In the genomic region with DNA sequence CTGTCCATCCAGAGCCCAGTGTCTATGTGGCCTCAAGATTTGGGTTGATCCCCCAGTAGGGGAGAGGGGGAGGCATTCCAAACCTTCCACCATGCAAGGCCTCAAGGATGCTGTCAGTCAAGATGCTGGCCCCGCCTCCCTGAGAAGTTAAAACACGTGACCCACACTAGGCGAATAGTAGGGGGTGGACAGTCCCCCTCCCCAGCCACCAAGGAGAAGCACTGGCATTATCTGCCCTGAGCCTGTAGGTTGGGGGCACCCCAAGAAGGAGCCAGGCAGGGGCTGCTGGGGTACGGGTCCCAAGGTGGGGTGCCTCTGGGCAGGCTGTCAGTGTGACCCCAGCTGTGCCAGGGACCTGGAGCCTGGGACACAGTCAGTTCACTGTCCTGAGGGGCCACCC, we compare ENCODE assay signal across 1 cellular context.
TF ChIP-seq lines count a peak whose summit lies in the region.

No MANE protein-coding gene starts in this region.

TF ChIP-seq in HCT116, 20 proteins besides CTCF, POLR2A, EP300 and RAD21 (continued from another document):
- TF ChIP-seq, protein P1, sequence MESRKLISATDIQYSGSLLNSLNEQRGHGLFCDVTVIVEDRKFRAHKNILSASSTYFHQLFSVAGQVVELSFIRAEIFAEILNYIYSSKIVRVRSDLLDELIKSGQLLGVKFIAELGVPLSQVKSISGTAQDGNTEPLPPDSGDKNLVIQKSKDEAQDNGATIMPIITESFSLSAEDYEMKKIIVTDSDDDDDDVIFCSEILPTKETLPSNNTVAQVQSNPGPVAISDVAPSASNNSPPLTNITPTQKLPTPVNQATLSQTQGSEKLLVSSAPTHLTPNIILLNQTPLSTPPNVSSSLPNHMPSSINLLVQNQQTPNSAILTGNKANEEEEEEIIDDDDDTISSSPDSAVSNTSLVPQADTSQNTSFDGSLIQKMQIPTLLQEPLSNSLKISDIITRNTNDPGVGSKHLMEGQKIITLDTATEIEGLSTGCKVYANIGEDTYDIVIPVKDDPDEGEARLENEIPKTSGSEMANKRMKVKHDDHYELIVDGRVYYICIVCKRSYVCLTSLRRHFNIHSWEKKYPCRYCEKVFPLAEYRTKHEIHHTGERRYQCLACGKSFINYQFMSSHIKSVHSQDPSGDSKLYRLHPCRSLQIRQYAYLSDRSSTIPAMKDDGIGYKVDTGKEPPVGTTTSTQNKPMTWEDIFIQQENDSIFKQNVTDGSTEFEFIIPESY (IDR thresholded peaks at IDR 0.05; ENCODE audit: extremely low read depth, insufficient replicate concordance, low read length): no peak
- TF ChIP-seq SIN3A (IDR thresholded peaks at IDR 0.05; ENCODE audit: low read depth): no peak
- no peak for TF ChIP-seq SRF (IDR thresholded peaks at IDR 0.05; ENCODE audit: low read depth)
- no peak for TF ChIP-seq SP1 (IDR thresholded peaks at IDR 0.05; ENCODE audit: low read depth)
- TF ChIP-seq, protein P2, sequence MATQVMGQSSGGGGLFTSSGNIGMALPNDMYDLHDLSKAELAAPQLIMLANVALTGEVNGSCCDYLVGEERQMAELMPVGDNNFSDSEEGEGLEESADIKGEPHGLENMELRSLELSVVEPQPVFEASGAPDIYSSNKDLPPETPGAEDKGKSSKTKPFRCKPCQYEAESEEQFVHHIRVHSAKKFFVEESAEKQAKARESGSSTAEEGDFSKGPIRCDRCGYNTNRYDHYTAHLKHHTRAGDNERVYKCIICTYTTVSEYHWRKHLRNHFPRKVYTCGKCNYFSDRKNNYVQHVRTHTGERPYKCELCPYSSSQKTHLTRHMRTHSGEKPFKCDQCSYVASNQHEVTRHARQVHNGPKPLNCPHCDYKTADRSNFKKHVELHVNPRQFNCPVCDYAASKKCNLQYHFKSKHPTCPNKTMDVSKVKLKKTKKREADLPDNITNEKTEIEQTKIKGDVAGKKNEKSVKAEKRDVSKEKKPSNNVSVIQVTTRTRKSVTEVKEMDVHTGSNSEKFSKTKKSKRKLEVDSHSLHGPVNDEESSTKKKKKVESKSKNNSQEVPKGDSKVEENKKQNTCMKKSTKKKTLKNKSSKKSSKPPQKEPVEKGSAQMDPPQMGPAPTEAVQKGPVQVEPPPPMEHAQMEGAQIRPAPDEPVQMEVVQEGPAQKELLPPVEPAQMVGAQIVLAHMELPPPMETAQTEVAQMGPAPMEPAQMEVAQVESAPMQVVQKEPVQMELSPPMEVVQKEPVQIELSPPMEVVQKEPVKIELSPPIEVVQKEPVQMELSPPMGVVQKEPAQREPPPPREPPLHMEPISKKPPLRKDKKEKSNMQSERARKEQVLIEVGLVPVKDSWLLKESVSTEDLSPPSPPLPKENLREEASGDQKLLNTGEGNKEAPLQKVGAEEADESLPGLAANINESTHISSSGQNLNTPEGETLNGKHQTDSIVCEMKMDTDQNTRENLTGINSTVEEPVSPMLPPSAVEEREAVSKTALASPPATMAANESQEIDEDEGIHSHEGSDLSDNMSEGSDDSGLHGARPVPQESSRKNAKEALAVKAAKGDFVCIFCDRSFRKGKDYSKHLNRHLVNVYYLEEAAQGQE (IDR thresholded peaks at IDR 0.05; ENCODE audit: low read depth): no peak
- TF ChIP-seq JUND (IDR thresholded peaks at IDR 0.05): no peak
- no peak for TF ChIP-seq ZNF274 (IDR thresholded peaks at IDR 0.05; ENCODE audit: low read depth, low read length)
- no peak for TF ChIP-seq CBX3 (IDR thresholded peaks at IDR 0.05; ENCODE audit: low read depth)
- TF ChIP-seq YY1 (IDR thresholded peaks at IDR 0.05; ENCODE audit: extremely low read depth, insufficient replicate concordance, low read depth, low read length): no peak
- no peak for TF ChIP-seq CEBPB (IDR thresholded peaks at IDR 0.05; ENCODE audit: low read depth)
- TF ChIP-seq POLR2AphosphoS5 (IDR thresholded peaks at IDR 0.05; ENCODE audit: low read depth, low read length): no peak
- no peak for TF ChIP-seq EGR1 (IDR thresholded peaks at IDR 0.05; ENCODE audit: low read depth)
- TF ChIP-seq, protein P3, sequence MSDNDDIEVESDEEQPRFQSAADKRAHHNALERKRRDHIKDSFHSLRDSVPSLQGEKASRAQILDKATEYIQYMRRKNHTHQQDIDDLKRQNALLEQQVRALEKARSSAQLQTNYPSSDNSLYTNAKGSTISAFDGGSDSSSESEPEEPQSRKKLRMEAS (IDR thresholded peaks at IDR 0.05): no peak
TF ChIP-seq in HCT116: peak in this region for 0.
